Comparison of ENCODE assay signal across 8 cellular contexts in genomic region chr7:20651960-20652544, GRCh38. TPM values are rescaled to one million over a fixed set of nuclear protein-coding genes. Genes with fewer than 3 reads are reported as not detected.
DNase-seq lines count a peak whose midpoint lies in the region; ATAC-seq and TF ChIP-seq lines count a peak whose summit lies in the region.

No MANE protein-coding gene starts in this region.

- TF ChIP-seq EP300 in tibial nerve (IDR thresholded peaks at IDR 0.05) = no peak

- no peaks in the 10 kb centered on the region for H3K9me3 Mint-ChIP-seq in MCF 10A (ENCODE audit: unreplicated experiment)

- peak; percentile 31 for DNase-seq in MCF 10A (ENCODE audit: unreplicated experiment)
- no peak for DNase-seq in breast epithelium (ENCODE audit: low spot score in 2 of 2)
- peak; percentile 18 for DNase-seq in NCI-H69 (lab: John Stamatoyannopoulos, UW)
- DNase-seq in epithelial cell of proximal tubule (ENCODE audit: low read depth) = no peak
- peak in 1 of 2 donors; percentile 14 for DNase-seq in tibial nerve (ENCODE audit: low spot score in 2 of 2)
- no peak for DNase-seq in activated T-cell treated with anti-CD3 and anti-CD28 coated beads for 4 hours
- no peak for DNase-seq in activated T-cell treated with anti-CD3 and anti-CD28 coated beads, Interleukin-2, amount 50 U/mL, for 1 hour

- POLR2A ChIA-PET in MCF 10A (lab: Yijun Ruan, JAX) = interaction anchor here (0.7 to 1.6 kb wide), 3 partner anchors 10 to 1518 kb away, joined by 3 to 6 read pairs (median 3); partner anchors contain the start of gene POLR1F

- TF ChIP-seq CTCF in MCF 10A (IDR thresholded peaks at IDR 0.05; ENCODE audit: unreplicated experiment) = peak; percentile 55
- peak in 1 of 3 donors; percentile 20 for TF ChIP-seq CTCF in breast epithelium (IDR thresholded peaks at IDR 0.05)
- peak; percentile 62 for TF ChIP-seq CTCF in epithelial cell of proximal tubule (conservative IDR thresholded peaks at IDR 0.05; ENCODE audit: low read depth, low read length)
- TF ChIP-seq CTCF in tibial nerve (IDR thresholded peaks at IDR 0.05) = peak; percentile 13 to 52 (median 39)

- intact Hi-C loops in MCF 10A (cut with micrococcal nuclease) = loop anchor here (2.0 kb wide), 1 partner anchor 905 kb away; no protein-coding TSS in a partner anchor
- intact Hi-C loops in breast epithelium (cut with DNase I; ENCODE audit: low total_unique reads) = no loop called here

- CTCF ChIA-PET in MCF 10A (lab: Yijun Ruan, JAX) = interaction anchor here (0.5 to 4.1 kb wide), 30 partner anchors 10 to 1038 kb away, joined by 3 to 68 read pairs (median 3); partner anchors contain the start of gene POLR1F

- no peaks in the 10 kb centered on the region for H3K4me1 ChIP-seq in breast epithelium
- no peaks in the 10 kb centered on the region for H3K4me1 ChIP-seq in tibial nerve

- no peak overlapping the region for H3K4me3 ChIP-seq in breast epithelium
- H3K4me3 ChIP-seq in epithelial cell of proximal tubule (ENCODE audit: low read depth, low read length) = no peak overlapping the region
- no peak overlapping the region for H3K4me3 ChIP-seq in tibial nerve

- no peak overlapping the region for H3K4me3 Mint-ChIP-seq in MCF 10A (ENCODE audit: unreplicated experiment)

- no peaks in the 10 kb centered on the region for H3K9me3 ChIP-seq in breast epithelium
- no peaks in the 10 kb centered on the region for H3K9me3 ChIP-seq in tibial nerve

- no peak for ATAC-seq in HG02981 (IDR thresholded peaks at IDR 0.05; ENCODE audit: unreplicated experiment)

- no peaks in the 10 kb centered on the region for H3K36me3 Mint-ChIP-seq in MCF 10A (ENCODE audit: insufficient read depth, unreplicated experiment)

- H3K27ac ChIP-seq in breast epithelium (no peak overlapping the region), tibial nerve (no peak overlapping the region)

- TF ChIP-seq POLR2A in breast epithelium (IDR thresholded peaks at IDR 0.05) = no peak
- TF ChIP-seq POLR2A in tibial nerve (IDR thresholded peaks at IDR 0.05) = no peak

- H3K27me3 ChIP-seq in breast epithelium (no peaks in the 10 kb centered on the region), tibial nerve (no peaks in the 10 kb centered on the region)

- WGBS in tibial nerve, 2 donors = 56 to 72% methylated on average over 9 to 10 of the region's 10 CpGs

- H3K36me3 ChIP-seq in breast epithelium (no peaks in the 10 kb centered on the region), tibial nerve (no peaks in the 10 kb centered on the region)

- H3K27ac Mint-ChIP-seq in MCF 10A (ENCODE audit: low read depth, unreplicated experiment) = no peak overlapping the region

- no peaks in the 10 kb centered on the region for H3K27me3 Mint-ChIP-seq in MCF 10A (ENCODE audit: insufficient read depth, unreplicated experiment)

- H3K4me1 Mint-ChIP-seq in MCF 10A (ENCODE audit: insufficient read depth, unreplicated experiment) = peaks cover 5% of the 10 kb centered on the region

- no TSS peak for BruUV-seq in MCF 10A (replicated peaks; lab: Mats Ljungman, UMichigan)

RNA-seq across cellular contexts. Expression of gene ABCB5, which starts 36.6 kb away (rescaled TPM):
- total RNA-seq in MCF 10A (2022) (not detected in 2 replicates), breast epithelium (1 to 10 TPM; 4.7 to 7.4 (median 5.6) TPM), epithelial cell of proximal tubule (not detected in 2 replicates), tibial nerve (1 to 10 TPM in 3 of 4 donors, under 1 TPM in 1; 0.66 to 4.5 (median 2.0) TPM)

Comparison
In these comparisons a context has a peak if more than half of its experiments do, and no peak if none do; other contexts are left out.
1. DNase-seq: peak in MCF 10A (single experiment) and NCI-H69 (single experiment); none in breast epithelium (0 of 2), epithelial cell of proximal tubule (single experiment), activated T-cell treated with anti-CD3 and anti-CD28 coated beads for 4 hours (single experiment) and activated T-cell treated with anti-CD3 and anti-CD28 coated beads, Interleukin-2, amount 50 U/mL, for 1 hour (single experiment).